In the genomic region with DNA sequence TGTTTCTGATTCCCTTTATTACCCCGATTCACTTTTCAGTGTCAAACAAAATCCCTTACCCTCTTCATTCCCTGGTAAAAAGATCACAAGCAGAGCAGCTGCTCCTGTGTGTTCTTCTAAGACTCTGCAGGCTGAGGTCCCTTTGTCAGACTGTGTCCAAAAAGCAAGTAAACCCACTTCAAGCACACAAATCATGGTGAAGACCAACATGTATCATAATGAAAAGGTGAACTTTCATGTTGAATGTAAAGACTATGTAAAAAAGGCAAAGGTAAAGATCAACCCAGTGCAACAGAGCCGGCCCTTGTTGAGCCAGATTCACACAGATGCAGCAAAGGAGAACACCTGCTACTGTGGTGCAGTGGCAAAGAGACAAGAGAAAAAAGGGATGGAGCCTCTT, we compare ENCODE assay signal across 1 cellular context.
TF ChIP-seq lines count a peak whose summit lies in the region.

No MANE protein-coding gene starts in this region.

TF ChIP-seq in HepG2, 621 proteins besides CTCF, POLR2A, EP300 and RAD21:
- TF ChIP-seq TAF15 (IDR thresholded peaks at IDR 0.05; ENCODE audit: low read depth, low read length, poor library complexity, severe bottlenecking) (no peak), SIN3B (IDR thresholded peaks at IDR 0.05; ENCODE audit: low read length) (no peak), MEIS1 (CRISPR knock-in tag; IDR thresholded peaks at IDR 0.05; ENCODE audit: borderline replicate concordance) (no peak), ZFY (CRISPR knock-in tag; IDR thresholded peaks at IDR 0.05) (no peak), NFRKB (IDR thresholded peaks at IDR 0.05) (no peak), HOXA7 (CRISPR knock-in tag; IDR thresholded peaks at IDR 0.05) (no peak), BRF2 (CRISPR knock-in tag; IDR thresholded peaks at IDR 0.05) (no peak), KAT2B (IDR thresholded peaks at IDR 0.05; ENCODE audit: borderline replicate concordance, low read depth, low read length) (no peak), SMAD3 (CRISPR knock-in tag; IDR thresholded peaks at IDR 0.05) (no peak), NCOA1 (CRISPR knock-in tag; IDR thresholded peaks at IDR 0.05) (no peak), SCMH1 (CRISPR knock-in tag; IDR thresholded peaks at IDR 0.05; ENCODE audit: borderline replicate concordance) (no peak), PPARG (CRISPR knock-in tag; conservative IDR thresholded peaks at IDR 0.05) (no peak), PRDM4 (CRISPR knock-in tag; IDR thresholded peaks at IDR 0.05; ENCODE audit: borderline replicate concordance) (no peak), CREM (IDR thresholded peaks at IDR 0.05) (no peak), CREM (CRISPR knock-in tag; IDR thresholded peaks at IDR 0.05) (no peak), TOPORS (CRISPR knock-in tag; IDR thresholded peaks at IDR 0.05) (no peak), ATAD3A (CRISPR knock-in tag; IDR thresholded peaks at IDR 0.05) (no peak)
